In genomic region chrX:54819201-54819600, GRCh38 we compare ENCODE assay signal across 1 cellular context.
TF ChIP-seq lines count a peak whose summit lies in the region.

No MANE protein-coding gene starts in this region.

TF ChIP-seq in A549, 52 proteins besides CTCF, POLR2A, EP300 and RAD21 (continued from another document):
- no peak for TF ChIP-seq REST (IDR thresholded peaks at IDR 0.05)
- no peak for TF ChIP-seq HES2 (IDR thresholded peaks at IDR 0.05)
- no peak for TF ChIP-seq PBX3 (IDR thresholded peaks at IDR 0.05)
- TF ChIP-seq FOSL2 (IDR thresholded peaks at IDR 0.05): no peak
- TF ChIP-seq FOSL2 (CRISPR knock-in tag; IDR thresholded peaks at IDR 0.05): no peak
- no peak for TF ChIP-seq HDAC2 (IDR thresholded peaks at IDR 0.05)
- TF ChIP-seq NFE2L2 (conservative IDR thresholded peaks at IDR 0.05; ENCODE audit: low read length): no peak
- no peak for TF ChIP-seq POLR2AphosphoS2 (conservative IDR thresholded peaks at IDR 0.05; ENCODE audit: low read length)
- TF ChIP-seq CEBPB (IDR thresholded peaks at IDR 0.05): no peak
- no peak for TF ChIP-seq BHLHE40 (IDR thresholded peaks at IDR 0.05; ENCODE audit: low read depth, low read length)
- TF ChIP-seq MAZ (IDR thresholded peaks at IDR 0.05; ENCODE audit: borderline replicate concordance, low read depth, low read length): no peak
